19 cellular contexts compared by ENCODE assay signal in the genomic region with DNA sequence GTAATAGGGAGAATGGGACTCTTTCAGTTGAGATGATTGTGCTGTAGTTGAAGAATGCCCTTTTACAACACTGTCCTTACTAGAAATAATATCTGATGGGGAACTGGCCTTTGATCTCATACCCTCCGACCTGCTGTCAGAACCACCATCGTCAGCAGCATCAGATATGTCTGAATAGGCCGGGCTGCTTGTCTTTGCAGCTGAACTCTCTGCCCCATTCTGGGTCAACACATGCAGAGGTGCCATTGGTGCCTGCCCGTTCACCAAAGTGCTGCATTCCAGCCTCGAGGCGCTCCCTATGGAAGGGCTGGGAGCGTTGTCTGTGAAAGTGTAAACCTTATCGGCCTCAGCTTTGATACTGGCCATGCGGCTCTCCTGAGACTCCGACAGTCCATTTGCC.
"Had no signal": no experiment of that assay in that cellular context is flagged by ENCODE, and none has a peak within 500 bp of the region (broad histone marks: within the 10 kb centered on the region; RNA-seq: fewer than 3 reads in every experiment).

No MANE protein-coding gene starts in this region.

- H3K27ac ChIP-seq: coronary artery, gastrocnemius medialis, heart right ventricle, left ventricle myocardium inferior had no signal

- H3K4me3 Mint-ChIP-seq: activated CD4-positive, alpha-beta T cell treated with anti-CD3 and anti-CD28 coated beads, Interleukin-2, amount 10 ng/mL, durations not matched to agents 24 days and 14 days; naive thymus-derived CD8-positive, alpha-beta T cell; stimulated activated naive CD8-positive, alpha-beta T cell treated with anti-CD3 and anti-CD28 coated beads, Interleukin-15, amount 100 ng/mL, for 72 hours; T-cell had no signal

- H3K4me3 ChIP-seq: coronary artery, gastrocnemius medialis, heart right ventricle, left ventricle myocardium inferior, upper lobe of left lung had no signal

- ATAC-seq: esophagus mucosa; gastrocnemius medialis; heart right ventricle; naive thymus-derived CD8-positive, alpha-beta T cell; stimulated activated naive CD8-positive, alpha-beta T cell treated with anti-CD3 and anti-CD28 coated beads, Interleukin-15, amount 100 ng/mL, for 72 hours; T-cell had no signal

- H3K9me3 Mint-ChIP-seq: immature natural killer cell; stimulated activated naive CD8-positive, alpha-beta T cell treated with anti-CD3 and anti-CD28 coated beads, Interleukin-15, amount 100 ng/mL, for 72 hours; T-cell had no signal

- H3K27ac Mint-ChIP-seq: activated CD4-positive, alpha-beta T cell treated with anti-CD3 and anti-CD28 coated beads, Interleukin-2, amount 10 ng/mL, durations not matched to agents 24 days and 14 days; immature natural killer cell; naive thymus-derived CD8-positive, alpha-beta T cell; T-cell had no signal

- H3K9me3 ChIP-seq: gastrocnemius medialis, heart right ventricle, left ventricle myocardium inferior, upper lobe of left lung had no signal

- H3K36me3 Mint-ChIP-seq: immature natural killer cell, T-cell had no signal

- DNase-seq: activated CD4-positive, alpha-beta T cell treated with anti-CD3 and anti-CD28 coated beads, Interleukin-2, amount 10 ng/mL, durations not matched to agents 24 days and 14 days; activated CD8-positive, alpha-beta memory T cell treated with anti-CD3 and anti-CD28 coated beads, Interleukin-2, amount 50 U/mL, for 48 hours; activated effector memory CD4-positive, alpha-beta T cell treated with anti-CD3 and anti-CD28 coated beads, Interleukin-2, amount 50 U/mL, for 16 hours; activated naive CD4-positive, alpha-beta T cell treated with anti-CD3 and anti-CD28 coated beads, Interleukin-2, amount 50 U/mL, for 16 hours; activated T-cell treated with anti-CD3 and anti-CD28 coated beads, Interleukin-2, amount 50 U/mL, for 48 hours; aorta; gastrocnemius medialis; heart right ventricle; immature natural killer cell; kidney glomerular epithelial cell; left ventricle myocardium inferior; mesendoderm; naive thymus-derived CD8-positive, alpha-beta T cell; posterior cingulate gyrus; stimulated activated naive CD8-positive, alpha-beta T cell treated with anti-CD3 and anti-CD28 coated beads, Interleukin-15, amount 100 ng/mL, for 72 hours; T-cell; upper lobe of left lung had no signal

- H3K27me3 ChIP-seq: gastrocnemius medialis, upper lobe of left lung had no signal
